Comparison of ENCODE assay signal across 19 cellular contexts in genomic region chrX:79130857-79131256, GRCh38. TPM values are rescaled to one million over a fixed set of nuclear protein-coding genes. Genes with fewer than 3 reads are reported as not detected.
"Had no signal": no experiment of that assay in that cellular context is flagged by ENCODE, and none has a peak within 500 bp of the region (broad histone marks: within the 10 kb centered on the region; RNA-seq: fewer than 3 reads in every experiment).

No MANE protein-coding gene starts in this region.

- H2AFZ ChIP-seq: hepatocyte, neural progenitor cell had no signal

- H3K9me3 ChIP-seq: left ventricle myocardium inferior, lower lobe of right lung, ovary, stomach had no signal

- DNase-seq: effector memory CD8-positive, alpha-beta T cell; erythroblast; foreskin melanocyte; head of caudate nucleus; immature natural killer cell; left ventricle myocardium inferior; lower lobe of right lung; midbrain; nucleus accumbens; ovary; right cardiac atrium; small intestine; stimulated activated CD4-positive, alpha-beta T cell treated with anti-CD3 and anti-CD28 coated beads, Interleukin-12 subunit alpha, Interleukin-12 subunit beta, amount 100 ng/mL, for 4 hours; stimulated activated naive CD4-positive, alpha-beta T cell; stomach; trophoblast cell had no signal

- H3K27me3 ChIP-seq: hepatocyte, neural progenitor cell, ovary, stomach had no signal

- H3K79me2 ChIP-seq: hepatocyte had no signal

- H3K36me3 ChIP-seq: left ventricle myocardium inferior, lower lobe of right lung, neural progenitor cell, ovary, stomach had no signal

- H3K4me1 ChIP-seq: left ventricle myocardium inferior, lower lobe of right lung, neural progenitor cell, stomach had no signal

- H3K27ac ChIP-seq: hepatocyte, left ventricle myocardium inferior, lower lobe of right lung, neural progenitor cell, ovary, stomach had no signal

- H3K4me2 ChIP-seq: hepatocyte, neural progenitor cell had no signal

- H3K9ac ChIP-seq: neural progenitor cell had no signal

- ATAC-seq: effector memory CD8-positive, alpha-beta T cell; lower lobe of right lung; right cardiac atrium had no signal

- H3K4me3 ChIP-seq: hepatocyte, left ventricle myocardium inferior, lower lobe of right lung, neural progenitor cell, ovary, stomach had no signal

RNA-seq across cellular contexts. Expression of gene GPR174, which starts 13.6 kb away (rescaled TPM):
- total RNA-seq: hepatocyte had no signal
- polyA plus RNA-seq: hepatocyte, keratinocyte had no signal
